8 cellular contexts compared by ENCODE assay signal in the genomic region with DNA sequence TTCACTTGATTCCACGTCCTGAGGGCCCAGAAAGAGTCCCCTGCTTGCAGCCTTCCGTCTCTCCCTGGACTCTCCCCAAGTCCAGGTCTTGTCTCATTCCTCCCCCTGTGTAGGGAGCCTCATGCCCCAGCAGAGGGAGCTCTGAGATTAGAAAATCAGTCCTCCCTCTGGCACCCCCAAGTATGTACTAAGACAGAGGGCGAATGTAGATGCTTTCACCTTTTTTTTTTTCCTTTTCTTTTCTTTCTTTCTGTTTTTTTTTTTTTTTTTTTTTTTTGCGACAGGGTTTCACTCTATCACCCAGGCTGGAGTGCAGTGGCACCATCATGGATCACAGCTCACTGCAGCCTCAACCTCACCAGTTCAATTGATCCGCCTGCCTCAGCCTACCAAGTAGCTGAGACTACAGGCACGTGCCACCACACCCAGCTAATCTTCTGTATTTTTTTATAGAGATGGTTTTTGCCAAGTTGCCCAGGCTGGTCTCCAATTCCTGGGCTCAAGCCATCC. TPM values are rescaled to one million over a fixed set of nuclear protein-coding genes. Genes with fewer than 3 reads are reported as not detected.
DNase-seq lines count a peak whose midpoint lies in the region; ATAC-seq and TF ChIP-seq lines count a peak whose summit lies in the region.

No MANE protein-coding gene starts in this region.

- CTCF ChIA-PET in HEK293T (lab: Yijun Ruan, JAX) (interaction anchor here (0.6 to 4.0 kb wide), 24 partner anchors 9 to 1040 kb away, joined by 3 to 63 read pairs (median 4); a partner anchor contains a TSS), T-cell (lab: Charles Lee) (interaction anchor here (0.6 to 2.1 kb wide), 26 partner anchors 9 to 1753 kb away, joined by 3 to 20 read pairs (median 6); a partner anchor contains a TSS)

- H3K36me3 ChIP-seq in hepatocyte (replicated peaks; ENCODE audit: insufficient read depth, low read depth) = no peaks in the 10 kb centered on the region

- H3K4me3 ChIP-seq in hepatocyte = no peak overlapping the region

- peaks cover 21% of the 10 kb centered on the region for H3K36me3 Mint-ChIP-seq in T-cell

- H3K27me3 ChIP-seq in hepatocyte = peaks cover 3% of the 10 kb centered on the region

- in situ Hi-C loops in G401 (cut with HindIII; ENCODE audit: low sequenced_read_pairs) = no loop called here

- H4K20me1 ChIP-seq in hepatocyte (ENCODE audit: insufficient read depth, poor library complexity, severe bottlenecking) = no peaks in the 10 kb centered on the region

- H3K27ac Mint-ChIP-seq in T-cell = peak overlapping the region in 1 of 2 donors; percentile 48

- no peaks in the 10 kb centered on the region for H3K9me3 Mint-ChIP-seq in T-cell

- H3K9me3 ChIP-seq in hepatocyte (ENCODE audit: low read depth) = no peaks in the 10 kb centered on the region

- no peaks in the 10 kb centered on the region for H3K9me2 ChIP-seq in hepatocyte (replicated peaks; ENCODE audit: insufficient read depth)

- no peak overlapping the region for H2AFZ ChIP-seq in hepatocyte

- peaks cover 14% of the 10 kb centered on the region for H3K4me1 ChIP-seq in hepatocyte (ENCODE audit: insufficient read depth)

- POLR2A ChIA-PET in HEK293T (lab: Yijun Ruan, JAX) = interaction anchor here (0.9 to 5.5 kb wide), 5 partner anchors 11 to 22 kb away, joined by 4 to 61 read pairs (median 9); a partner anchor contains a TSS
- POLR2A ChIA-PET in T-cell (lab: Charles Lee) = interaction anchor here (0.6 to 0.7 kb wide), 2 partner anchors 9 to 19 kb away, joined by 4 to 13 read pairs; no protein-coding TSS in a partner anchor

- H3K4me1 Mint-ChIP-seq in T-cell = peaks cover 23 to 31% (median 26%) of the 10 kb centered on the region in 3 donors

- peak; percentile 88 for TF ChIP-seq CTCF in hepatocyte (IDR thresholded peaks at IDR 0.05; ENCODE audit: poor library complexity)

- no peak overlapping the region for H3K4me2 ChIP-seq in hepatocyte

- peaks cover 3 to 6% of the 10 kb centered on the region in 2 donors for H3K27me3 Mint-ChIP-seq in T-cell

- ATAC-seq in T-cell (replicated peaks in 1 of 4) (peak; percentile 78 to 89 (median 81)), HG02840 (IDR thresholded peaks at IDR 0.05; ENCODE audit: low FRiP score, unreplicated experiment) (no peak)

- DNase-seq in G401 (ENCODE audit: low spot score) (peak; percentile 93), HEK293T (ENCODE audit: extremely low spot score) (peak; percentile 85), NCI-H128 (lab: John Stamatoyannopoulos, UW; ENCODE audit: unreplicated experiment) (peak; percentile 43), T-cell (peak; percentile 45 to 77 (median 67)), anterior cingulate cortex (lab: John Stamatoyannopoulos, UW) (peak in 51 of 58 donors; percentile 15 to 89 (median 65)), hepatocyte (ENCODE audit: low spot score) (peak; percentile 92), smooth muscle cell of the brain vasculature (ENCODE audit: low read depth, low spot score) (peak; percentile 77)

- H3K4me3 Mint-ChIP-seq in T-cell = no peak overlapping the region

- peak overlapping the region; percentile 89 for H3K27ac ChIP-seq in hepatocyte

- H3K79me2 ChIP-seq in hepatocyte = no peaks in the 10 kb centered on the region

- 44% methylated on average over 5 of the region's 6 CpGs for WGBS in hepatocyte (ENCODE audit: low lambda C conversion rate, missing lambda C conversion rate)

TF ChIP-seq in HEK293T, 16 proteins besides CTCF, POLR2A, EP300 and RAD21:
- TF ChIP-seq FOXA1 (IDR thresholded peaks at IDR 0.05) = no peak
- TF ChIP-seq ZNF384 (IDR thresholded peaks at IDR 0.05) = peak; percentile 75
- TF ChIP-seq TARDBP (IDR thresholded peaks at IDR 0.05) = no peak
- no peak for TF ChIP-seq ELF4 (IDR thresholded peaks at IDR 0.05)
- TF ChIP-seq, protein P1, sequence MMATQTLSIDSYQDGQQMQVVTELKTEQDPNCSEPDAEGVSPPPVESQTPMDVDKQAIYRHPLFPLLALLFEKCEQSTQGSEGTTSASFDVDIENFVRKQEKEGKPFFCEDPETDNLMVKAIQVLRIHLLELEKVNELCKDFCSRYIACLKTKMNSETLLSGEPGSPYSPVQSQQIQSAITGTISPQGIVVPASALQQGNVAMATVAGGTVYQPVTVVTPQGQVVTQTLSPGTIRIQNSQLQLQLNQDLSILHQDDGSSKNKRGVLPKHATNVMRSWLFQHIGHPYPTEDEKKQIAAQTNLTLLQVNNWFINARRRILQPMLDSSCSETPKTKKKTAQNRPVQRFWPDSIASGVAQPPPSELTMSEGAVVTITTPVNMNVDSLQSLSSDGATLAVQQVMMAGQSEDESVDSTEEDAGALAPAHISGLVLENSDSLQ (IDR thresholded peaks at IDR 0.05) = no peak

RNA-seq across cellular contexts. Expression of a gene that starts 10.3 kb away (rescaled TPM):
- total RNA-seq in G401 (2014; rRNA removed; shearing (Covaris generic)) = 58.9 and 65.7 TPM in 2 replicates
- total RNA-seq in T-cell (100 to 1,000 TPM in 2 of 5 donors, 10 to 100 TPM in 3; 45.2 to 113 (median 91.0) TPM), hepatocyte (92.4 and 102 TPM in 2 replicates)
- 93.6 and 126 TPM in 2 replicates for polyA plus RNA-seq in hepatocyte

RNA-seq across cellular contexts. Expression of a gene that starts 10.4 kb away (rescaled TPM):
- 2.4 and 4.5 TPM in 2 replicates for total RNA-seq in G401 (2014; rRNA removed; shearing (Covaris generic))
- total RNA-seq in T-cell (1 to 10 TPM; 1.7 to 2.7 (median 2.3) TPM), hepatocyte (2.5 and 6.0 TPM in 2 replicates)
- polyA plus RNA-seq in hepatocyte = 8.4 and 10.5 TPM in 2 replicates

RNA-seq across cellular contexts. Expression of a gene that starts 20.5 kb away (rescaled TPM):
- total RNA-seq in G401 (2014; rRNA removed; shearing (Covaris generic)) = 105 and 145 TPM in 2 replicates
- under 1 TPM in 2 of 5 donors, not detected in 3; 0.19 to 0.29 TPM for total RNA-seq in T-cell
- total RNA-seq in hepatocyte = 31.9 and 34.8 TPM in 2 replicates
- 18.2 and 19.5 TPM in 2 replicates for polyA plus RNA-seq in hepatocyte

RNA-seq across cellular contexts. Expression of a gene that starts 41.7 kb away (rescaled TPM):
- 146 and 166 TPM in 2 replicates for total RNA-seq in G401 (2014; rRNA removed; shearing (Covaris generic))
- total RNA-seq in T-cell = 10 to 100 TPM; 16.4 to 39.5 (median 35.4) TPM
- total RNA-seq in hepatocyte = 62.9 and 73.6 TPM in 2 replicates
- polyA plus RNA-seq in hepatocyte = 88.5 and 90.7 TPM in 2 replicates

RNA-seq across cellular contexts. Expression of a gene that starts 54.0 kb away (rescaled TPM):
- total RNA-seq in G401 (2014; rRNA removed; shearing (Covaris generic)) = 20.9 and 21.7 TPM in 2 replicates
- total RNA-seq in T-cell = 10 to 100 TPM in 3 of 5 donors, 1 to 10 TPM in 2; 5.3 to 20.2 (median 16.9) TPM
- total RNA-seq in hepatocyte = 3.2 and 5.0 TPM in 2 replicates
- polyA plus RNA-seq in hepatocyte = 4.0 and 5.1 TPM in 2 replicates

Comparison
In these comparisons a context has a peak if more than half of its experiments do, and no peak if none do; other contexts are left out.
1. DNase-seq: peak in every context shown above with its lines; median percentile 93 in G401; 92 in hepatocyte; 85 in HEK293T; 77 in smooth muscle cell of the brain vasculature; 67 in T-cell; 65 in anterior cingulate cortex; 43 in NCI-H128.
2. RNA of a gene that starts 20.5 kb away (total RNA-seq): 105 to 145 TPM in G401 and 31.9 to 34.8 TPM in hepatocyte; 0.19 to 0.29 TPM in T-cell; every median in the first group is over 10 times any median in the second.